21 cellular contexts compared by ENCODE assay signal in genomic region chr18:8333961-8334360, GRCh38.
DNase-seq lines count a peak whose midpoint lies in the region; ATAC-seq and TF ChIP-seq lines count a peak whose summit lies in the region.
"Had no signal": no experiment of that assay in that cellular context is flagged by ENCODE, and none has a peak within 500 bp of the region (broad histone marks: within the 10 kb centered on the region; RNA-seq: fewer than 3 reads in every experiment).

No MANE protein-coding gene starts in this region.

- TF ChIP-seq CTCF in C4-2B (conservative IDR thresholded peaks at IDR 0.05) (no peak), VCaP (conservative IDR thresholded peaks at IDR 0.05) (no peak)

- ATAC-seq in left ventricle myocardium superior = no peak
- ATAC-seq in HG02610 (IDR thresholded peaks at IDR 0.05; ENCODE audit: unreplicated experiment) = no peak
- ATAC-seq: CD8-positive, alpha-beta T cell; SK-N-SH treated with all-trans-retinoic acid at 6 μM for 48 hours had no signal

- peak; percentile 58 for DNase-seq in COLO668 (lab: John Stamatoyannopoulos, UW; ENCODE audit: unreplicated experiment)
- peak; percentile 36 for DNase-seq in NCI-H2196 (lab: John Stamatoyannopoulos, UW; ENCODE audit: unreplicated experiment)
- DNase-seq in left ventricle myocardium superior = no peak
- no peak for DNase-seq in stimulated activated naive CD4-positive, alpha-beta T cell treated with Interleukin-2 at 50 U/mL for 16 hours (lab: John Stamatoyannopoulos, UW)
- DNase-seq in NOMO-1 treated with dmso at 0.1 percent for 144 hours (lab: John Stamatoyannopoulos, UW; ENCODE audit: unreplicated experiment) = no peak
- DNase-seq: ACHN; CD8-positive, alpha-beta T cell; EL; GF-D8; Karpas-422; NCI-H1417; NCI-H187 treated with DMSO at 0.1 percent for 48 hours; NCI-H2171 treated with DMSO at 0.1 percent for 48 hours; NCI-H524 treated with DMSO at 0.1 percent for 48 hours; SHP77 treated with DMSO at 0.1 percent for 48 hours had no signal

- intact Hi-C loops in left ventricle myocardium superior (cut with micrococcal nuclease) = no loop called here

- H3K27ac ChIP-seq in C4-2B = peak overlapping the region; percentile 49
- peak overlapping the region; percentile 24 for H3K27ac ChIP-seq in VCaP
- H3K27ac ChIP-seq: BLaER1 treated with 17β-estradiol and CSF1 and Interleukin-3, amounts not matched to agents 10 nM and 100 nM; RWPE1 had no signal

Comparison
In these comparisons a context has a peak if more than half of its experiments do, and no peak if none do; other contexts are left out.
1. DNase-seq: peak in COLO668 (single experiment) and NCI-H2196 (single experiment); none in left ventricle myocardium superior (single experiment), stimulated activated naive CD4-positive, alpha-beta T cell treated with Interleukin-2 at 50 U/mL for 16 hours (single experiment) and NOMO-1 treated with dmso at 0.1 percent for 144 hours (single experiment).